1 cellular context compared by ENCODE assay signal in the genomic region with DNA sequence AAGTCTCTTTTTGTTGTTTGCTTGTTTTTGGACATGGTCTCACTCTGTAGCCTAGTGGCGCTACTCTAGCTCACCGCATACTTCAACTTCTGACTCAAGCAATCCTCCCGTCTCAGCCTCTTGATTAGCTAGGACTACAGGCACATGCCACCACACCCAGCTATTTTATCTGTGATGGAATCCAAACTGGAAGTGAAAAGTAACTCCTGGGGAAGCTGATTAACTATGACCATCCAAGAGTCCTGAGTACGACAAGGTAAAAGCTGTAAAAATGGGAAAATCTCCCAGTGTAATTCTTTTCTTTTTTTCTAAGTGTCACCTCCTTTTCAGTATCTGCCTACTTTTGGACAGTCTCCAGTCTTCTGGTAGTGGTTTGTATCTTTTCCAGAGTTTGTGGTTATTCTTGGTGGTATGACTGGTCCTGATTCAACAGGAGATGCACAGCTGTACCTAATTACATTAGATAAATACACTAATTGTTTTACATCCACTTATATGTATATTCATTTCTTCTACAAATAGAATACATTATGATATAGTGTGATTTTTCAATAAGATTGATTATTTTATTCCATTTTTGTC.
TF ChIP-seq lines count a peak whose summit lies in the region.

No MANE protein-coding gene starts in this region.

TF ChIP-seq in IMR-90, 13 proteins besides CTCF, POLR2A, EP300 and RAD21 (continued from another document):
- TF ChIP-seq, protein P1, sequence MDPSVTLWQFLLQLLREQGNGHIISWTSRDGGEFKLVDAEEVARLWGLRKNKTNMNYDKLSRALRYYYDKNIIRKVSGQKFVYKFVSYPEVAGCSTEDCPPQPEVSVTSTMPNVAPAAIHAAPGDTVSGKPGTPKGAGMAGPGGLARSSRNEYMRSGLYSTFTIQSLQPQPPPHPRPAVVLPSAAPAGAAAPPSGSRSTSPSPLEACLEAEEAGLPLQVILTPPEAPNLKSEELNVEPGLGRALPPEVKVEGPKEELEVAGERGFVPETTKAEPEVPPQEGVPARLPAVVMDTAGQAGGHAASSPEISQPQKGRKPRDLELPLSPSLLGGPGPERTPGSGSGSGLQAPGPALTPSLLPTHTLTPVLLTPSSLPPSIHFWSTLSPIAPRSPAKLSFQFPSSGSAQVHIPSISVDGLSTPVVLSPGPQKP (IDR thresholded peaks at IDR 0.05; ENCODE audit: borderline replicate concordance, low read depth, low read length) = no peak
- TF ChIP-seq CEBPB (IDR thresholded peaks at IDR 0.05; ENCODE audit: low read depth, low read length) = no peak
- TF ChIP-seq RFX5 (IDR thresholded peaks at IDR 0.05; ENCODE audit: low read depth, low read length) = no peak
- TF ChIP-seq FOS (IDR thresholded peaks at IDR 0.05; ENCODE audit: low read depth, low read length) = no peak
- TF ChIP-seq SMC3 (IDR thresholded peaks at IDR 0.05; ENCODE audit: low read depth, low read length) = no peak
- TF ChIP-seq, protein P2, sequence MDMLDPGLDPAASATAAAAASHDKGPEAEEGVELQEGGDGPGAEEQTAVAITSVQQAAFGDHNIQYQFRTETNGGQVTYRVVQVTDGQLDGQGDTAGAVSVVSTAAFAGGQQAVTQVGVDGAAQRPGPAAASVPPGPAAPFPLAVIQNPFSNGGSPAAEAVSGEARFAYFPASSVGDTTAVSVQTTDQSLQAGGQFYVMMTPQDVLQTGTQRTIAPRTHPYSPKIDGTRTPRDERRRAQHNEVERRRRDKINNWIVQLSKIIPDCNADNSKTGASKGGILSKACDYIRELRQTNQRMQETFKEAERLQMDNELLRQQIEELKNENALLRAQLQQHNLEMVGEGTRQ (IDR thresholded peaks at IDR 0.05; ENCODE audit: low read depth, low read length) = no peak
- TF ChIP-seq MAFK (IDR thresholded peaks at IDR 0.05; ENCODE audit: low read depth, low read length) = no peak
- TF ChIP-seq MXI1 (IDR thresholded peaks at IDR 0.05; ENCODE audit: borderline replicate concordance, low read depth, low read length) = no peak
- no peak for TF ChIP-seq MAZ (IDR thresholded peaks at IDR 0.05; ENCODE audit: borderline replicate concordance, low read depth, low read length)
- TF ChIP-seq CHD1 (IDR thresholded peaks at IDR 0.05; ENCODE audit: low read depth, low read length) = no peak
- TF ChIP-seq NFE2L2 (IDR thresholded peaks at IDR 0.05; ENCODE audit: low read depth, low read length) = no peak
- TF ChIP-seq BHLHE40 (IDR thresholded peaks at IDR 0.05; ENCODE audit: low read depth, low read length) = no peak
TF ChIP-seq in IMR-90: peak in this region for 0.
